ENCODE assay signal across 8 cellular contexts in genomic region chr2:8836979-8837794, GRCh38. TPM values are rescaled to one million over a fixed set of nuclear protein-coding genes. Genes with fewer than 3 reads are reported as not detected.
DNase-seq lines count a peak whose midpoint lies in the region; ATAC-seq, FAIRE-seq and TF ChIP-seq lines count a peak whose summit lies in the region.

Gene KIDINS220, minus strand, starts transcription at chr2:8837613. Its CDS starts 10,520 bp downstream, at chr2:8827093.

- POLR2A ChIA-PET in OCI-LY7 (lab: Charles Lee): interaction anchor here (0.6 to 1.6 kb wide), 7 partner anchors 10 to 1545 kb away, joined by 3 to 7 read pairs (median 4); no protein-coding TSS in a partner anchor

- peak; percentile 99 for DNase-seq in D721Med (ENCODE audit: insufficient read length, low spot score)
- peak; percentile 88 for DNase-seq in OCI-LY7 (ENCODE audit: low spot score)
- DNase-seq in activated T-cell treated with anti-CD3 and anti-CD28 coated beads for 48 hours (ENCODE audit: low read depth): peak; percentile 81
- DNase-seq in epithelial cell of proximal tubule (ENCODE audit: low read depth): no peak
- DNase-seq in mucosa of gallbladder (ENCODE audit: low spot score): peak; percentile 84
- peak; percentile 65 to 67 for DNase-seq in stimulated activated CD8-positive, alpha-beta memory T cell treated with anti-CD3 and anti-CD28 coated beads, Interleukin-4, amount 100 ng/mL, for 4 hours (ENCODE audit: low read depth in 2 of 2, low spot score in 1 of 2)

- ATAC-seq in GM21423 (IDR thresholded peaks at IDR 0.05; ENCODE audit: unreplicated experiment): peak; percentile 89

- CTCF ChIA-PET in OCI-LY7 (lab: Charles Lee; ENCODE audit: unreplicated experiment): interaction anchor here (0.5 to 0.7 kb wide), 2 partner anchors 12 to 1025 kb away, joined by 3 read pairs; no protein-coding TSS in a partner anchor

- no peaks in the 10 kb centered on the region for H4K20me1 ChIP-seq in OCI-LY7 (ENCODE audit: insufficient read depth, low read length)

- H3K4me3 ChIP-seq in HUES6 (ENCODE audit: low read depth, low read length) (peak within 1 kb of the TSS; percentile 93), OCI-LY7 (ENCODE audit: low read depth, low read length, poor library complexity, severe bottlenecking) (peak within 1 kb of the TSS; percentile 87), epithelial cell of proximal tubule (ENCODE audit: low read depth, low read length) (peak within 1 kb of the TSS; percentile 68)

- no peaks in the 10 kb centered on the region for H3K27me3 ChIP-seq in HUES6 (ENCODE audit: control insufficient read depth, insufficient read depth, low read length)

- H3K4me1 ChIP-seq in HUES6 (ENCODE audit: control insufficient read depth, insufficient read depth, low read length): peaks cover 8% of the 10 kb centered on the region; the same call in 1 of the 2 replicates
- H3K4me1 ChIP-seq in OCI-LY7 (ENCODE audit: insufficient read depth, low read length, poor library complexity, severe bottlenecking): peaks cover 10% of the 10 kb centered on the region

- H3K79me2 ChIP-seq in OCI-LY7 (ENCODE audit: insufficient read depth, low read depth, low read length): no peaks in the 10 kb centered on the region

- no peak for TF ChIP-seq CTCF in D721Med (IDR thresholded peaks at IDR 0.05; ENCODE audit: insufficient read depth, missing control alignments)
- TF ChIP-seq CTCF in OCI-LY7 (conservative IDR thresholded peaks at IDR 0.05; ENCODE audit: low read length): no peak
- TF ChIP-seq CTCF in epithelial cell of proximal tubule (conservative IDR thresholded peaks at IDR 0.05; ENCODE audit: low read depth, low read length): no peak

- H3K36me3 ChIP-seq in HUES6 (ENCODE audit: control insufficient read depth, insufficient read depth, low read length) (no peaks in the 10 kb centered on the region), OCI-LY7 (ENCODE audit: insufficient read depth, low read length) (no peaks in the 10 kb centered on the region)

- intact Hi-C loops in OCI-LY7 (cut with micrococcal nuclease; ENCODE audit: unreplicated experiment): no loop called here

- H3K9me2 ChIP-seq in OCI-LY7 (ENCODE audit: insufficient read depth, low read length): no peaks in the 10 kb centered on the region

- H3K9ac ChIP-seq in HUES6 (ENCODE audit: low read length): peak within 1 kb of the TSS; percentile 66

- no TSS peak for BruUV-seq in OCI-LY7 (replicated peaks; lab: Mats Ljungman, UMichigan)

- no peaks in the 10 kb centered on the region for H3K9me3 ChIP-seq in HUES6 (ENCODE audit: control insufficient read depth, insufficient read depth, low read depth, low read length)
- no peaks in the 10 kb centered on the region for H3K9me3 ChIP-seq in OCI-LY7 (ENCODE audit: low read length)

- H3K27ac ChIP-seq in HUES6 (ENCODE audit: low read depth, low read length) (no peak within 1 kb of the TSS), OCI-LY7 (ENCODE audit: low read depth, low read length, poor library complexity, severe bottlenecking) (no peak within 1 kb of the TSS)

- no peak for FAIRE-seq in D721Med (lab: Jason Lieb, UNC)

- peak within 1 kb of the TSS; percentile 75 for H3K4me2 ChIP-seq in OCI-LY7 (ENCODE audit: low read length)

- peak within 1 kb of the TSS; percentile 71 for H2AFZ ChIP-seq in OCI-LY7 (ENCODE audit: low read length)

RNA-seq across cellular contexts. Expression of gene KIDINS220, which starts in this region (rescaled TPM):
- 29.1 and 33.7 TPM in 2 replicates for total RNA-seq in OCI-LY7 (2014; rRNA removed; shearing (Covaris generic))
- total RNA-seq in OCI-LY7 (2022) (31.8 and 32.3 TPM in 2 replicates), epithelial cell of proximal tubule (17.4 and 27.0 TPM in 2 replicates), mucosa of gallbladder (50.6 TPM)
